ENCODE assay signal across 12 cellular contexts in the genomic region with DNA sequence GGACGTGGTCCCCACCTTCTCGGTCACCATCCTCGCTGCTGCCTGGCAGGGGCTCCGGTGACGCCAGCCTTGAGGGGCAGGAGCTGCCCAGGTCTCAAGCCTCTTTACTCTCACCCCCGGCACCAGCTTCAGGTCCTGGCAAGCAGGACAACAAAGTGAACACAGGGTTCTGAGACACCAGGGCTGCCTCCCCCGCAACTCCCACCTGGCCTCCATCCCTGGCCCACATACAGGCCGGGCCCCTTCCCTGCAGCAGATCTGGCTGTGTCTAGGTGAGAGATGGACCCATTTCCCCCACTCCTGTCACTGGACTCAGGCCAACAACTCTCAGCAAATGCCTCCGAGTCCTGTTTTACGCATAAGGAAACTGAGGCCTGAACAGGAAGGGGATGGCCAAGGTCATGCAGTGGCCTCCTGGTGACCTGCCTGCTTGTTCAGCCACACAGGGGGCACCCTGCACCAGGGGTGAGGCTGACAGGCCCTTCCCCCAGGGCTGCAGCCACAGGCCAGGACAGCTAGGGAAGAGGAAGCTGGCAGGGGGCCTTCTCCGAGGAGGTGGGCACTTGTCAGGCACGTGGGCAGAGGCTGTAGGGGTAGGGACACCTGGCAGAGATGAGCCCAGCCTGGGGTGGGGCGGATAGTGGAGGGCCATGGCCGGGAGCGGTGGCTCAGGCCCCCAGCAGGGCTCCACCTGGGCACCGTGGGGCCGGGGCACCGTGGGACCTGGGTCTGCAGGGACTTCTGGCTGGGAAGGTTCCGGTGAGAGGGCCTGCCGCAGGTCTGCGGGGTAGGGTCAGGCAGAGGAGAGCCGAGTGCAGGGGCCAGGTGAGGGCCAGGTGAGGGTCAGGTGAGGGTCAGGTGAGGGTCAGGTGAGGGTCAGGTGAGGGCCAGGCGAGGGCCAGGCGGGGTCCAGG. TPM values are rescaled to one million over a fixed set of nuclear protein-coding genes. Genes with fewer than 3 reads are reported as not detected.
DNase-seq lines count a peak whose midpoint lies in the region; ATAC-seq, FAIRE-seq and TF ChIP-seq lines count a peak whose summit lies in the region.
"Had no signal": no experiment of that assay in that cellular context is flagged by ENCODE, and none has a peak within 500 bp of the region (broad histone marks: within the 10 kb centered on the region; RNA-seq: fewer than 3 reads in every experiment).

No MANE protein-coding gene starts in this region.

- no peak for TF ChIP-seq POLR2A in vagina (IDR thresholded peaks at IDR 0.05)
- no peak for TF ChIP-seq POLR2A in GM12892 (IDR thresholded peaks at IDR 0.05; ENCODE audit: low read depth, low read length)

- H3K27me3 ChIP-seq in layer of hippocampus (ENCODE audit: control insufficient read depth, insufficient read depth, low read length), result no peaks in the 10 kb centered on the region
- no peaks in the 10 kb centered on the region for H3K27me3 ChIP-seq in vagina

- no peaks in the 10 kb centered on the region for H3K9me3 Mint-ChIP-seq in activated naive CD4-positive, alpha-beta T cell treated with anti-CD3 and anti-CD28 coated beads, Interleukin-2, amount 10 ng/mL, durations not matched to agents 7 days and 5 days

- peaks cover 3% of the 10 kb centered on the region for H3K4me1 Mint-ChIP-seq in activated naive CD4-positive, alpha-beta T cell treated with anti-CD3 and anti-CD28 coated beads, Interleukin-2, amount 10 ng/mL, durations not matched to agents 7 days and 5 days

- H3K4me3 ChIP-seq in astrocyte of the cerebellum (ENCODE audit: low read depth, low read length) (peak overlapping the region; percentile 40), vagina (peak overlapping the region in 1 of 2 donors; percentile 38)

- H3K27me3 Mint-ChIP-seq in activated naive CD4-positive, alpha-beta T cell treated with anti-CD3 and anti-CD28 coated beads, Interleukin-2, amount 10 ng/mL, durations not matched to agents 7 days and 5 days, result peaks cover 17% of the 10 kb centered on the region

- ATAC-seq in HG03039 (IDR thresholded peaks at IDR 0.05; ENCODE audit: unreplicated experiment), result no peak

- in situ Hi-C loops in astrocyte of the cerebellum (cut with HindIII; ENCODE audit: low sequenced_read_pairs), result no loop called here

- TF ChIP-seq CTCF in astrocyte of the cerebellum (IDR thresholded peaks at IDR 0.05; ENCODE audit: low read depth, low read length, missing control alignments) (no peak), vagina (IDR thresholded peaks at IDR 0.05) (no peak)

- CTCF ChIA-PET in activated naive CD4-positive, alpha-beta T cell treated with anti-CD3 and anti-CD28 coated beads, Interleukin-2, amount 10 ng/mL, durations not matched to agents 7 days and 5 days (lab: Charles Lee), result no interaction called here

- no peaks in the 10 kb centered on the region for H3K36me3 Mint-ChIP-seq in activated naive CD4-positive, alpha-beta T cell treated with anti-CD3 and anti-CD28 coated beads, Interleukin-2, amount 10 ng/mL, durations not matched to agents 7 days and 5 days

- peaks cover 19% of the 10 kb centered on the region for H3K4me1 ChIP-seq in vagina

- no peak overlapping the region for H3K27ac Mint-ChIP-seq in activated naive CD4-positive, alpha-beta T cell treated with anti-CD3 and anti-CD28 coated beads, Interleukin-2, amount 10 ng/mL, durations not matched to agents 7 days and 5 days

- no peak for FAIRE-seq in GM12892 (lab: Jason Lieb, UNC)
- FAIRE-seq: D721Med, endometrium had no signal

- H3K4me3 Mint-ChIP-seq in activated naive CD4-positive, alpha-beta T cell treated with anti-CD3 and anti-CD28 coated beads, Interleukin-2, amount 10 ng/mL, durations not matched to agents 7 days and 5 days, result peak overlapping the region; percentile 24

- H3K36me3 ChIP-seq in vagina, result no peaks in the 10 kb centered on the region

- H3K27ac ChIP-seq in layer of hippocampus (ENCODE audit: low read depth, low read length), result peak overlapping the region; percentile 68
- peak overlapping the region; percentile 44 for H3K27ac ChIP-seq in vagina

- no peak for DNase-seq in activated naive CD4-positive, alpha-beta T cell treated with anti-CD3 and anti-CD28 coated beads, Interleukin-2, amount 10 ng/mL, durations not matched to agents 7 days and 5 days
- no peak for DNase-seq in activated naive CD4-positive, alpha-beta T cell treated with Interleukin-2 at 50 U/mL for 16 hours
- DNase-seq in astrocyte of the cerebellum (ENCODE audit: low read depth), result no peak
- DNase-seq in vagina (ENCODE audit: extremely low spot score in 2 of 2), result no peak
- no peak for DNase-seq in GM12892 (ENCODE audit: insufficient read length)
- no peak for DNase-seq in activated CD4-positive, alpha-beta T cell treated with anti-CD3 and anti-CD28 coated beads for 48 hours
- DNase-seq: activated CD8-positive, alpha-beta memory T cell treated with anti-CD3 and anti-CD28 coated beads for 24 hours had no signal

- intact Hi-C loops in vagina (cut with DNase I), result no loop called here

- H3K9me3 ChIP-seq in vagina, result no peaks in the 10 kb centered on the region
- H3K9me3 ChIP-seq: neutrophil had no signal

RNA-seq across cellular contexts. Expression of a gene that starts 46.7 kb away (rescaled TPM):
- total RNA-seq in vagina, result not detected
- polyA plus RNA-seq in GM12892 (2012; ENCODE audit: missing spikeins), result not detected

RNA-seq across cellular contexts. Expression of a gene that starts 47.5 kb away (rescaled TPM):
- total RNA-seq in vagina, result 6.4 TPM
- not detected for polyA plus RNA-seq in GM12892 (2012; ENCODE audit: missing spikeins)
